ENCODE assay signal across 16 cellular contexts in the genomic region with DNA sequence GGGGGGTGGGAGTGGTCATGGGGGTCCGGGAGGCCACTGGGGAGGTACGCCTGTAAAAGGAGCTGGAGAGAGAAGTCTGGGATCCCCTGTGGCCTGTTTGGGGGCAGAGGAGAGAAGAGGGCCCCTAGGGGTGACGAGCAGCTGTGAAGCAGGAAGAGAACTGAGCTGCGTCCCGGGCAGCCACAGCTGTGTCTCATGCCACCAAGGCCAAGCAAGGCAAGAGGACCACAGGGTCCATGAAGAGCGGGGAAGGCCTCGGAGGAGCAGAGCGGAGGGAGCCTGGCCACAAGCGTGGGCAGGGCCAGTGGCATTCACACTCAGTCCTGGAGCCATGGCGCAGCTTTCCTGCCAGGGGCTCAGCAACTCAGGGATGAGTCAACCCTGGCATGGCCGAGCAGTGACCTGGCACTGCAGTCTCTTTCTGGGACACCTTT. TPM values are rescaled to one million over a fixed set of nuclear protein-coding genes. Genes with fewer than 3 reads are reported as not detected.
A peak's percentile ranks its signal among the peaks of the same experiment; 100 is the strongest.
DNase-seq lines count a peak whose midpoint lies in the region; ATAC-seq and TF ChIP-seq lines count a peak whose summit lies in the region.
"Had no signal": no experiment of that assay in that cellular context is flagged by ENCODE, and none has a peak within 500 bp of the region (broad histone marks: within the 10 kb centered on the region; RNA-seq: fewer than 3 reads in every experiment).

No MANE protein-coding gene starts in this region.

- peak; percentile 32 for ATAC-seq in esophagus mucosa
- no peak for ATAC-seq in stimulated activated memory B cell treated with anti-CD40 and anti-IgM and Interleukin-4, amounts not matched to agents 10 μg/mL and 1 μg/mL and 100 μg/mL, for 72 hours
- no peak for ATAC-seq in GM23338
- ATAC-seq: foreskin keratinocyte; stimulated activated effector memory CD8-positive, alpha-beta T cell treated with anti-CD3 and anti-CD28 coated beads, Interleukin-12 subunit alpha, Interleukin-12 subunit beta, amount 100 ng/mL, for 72 hours had no signal

- peaks cover 10% of the 10 kb centered on the region for H3K4me1 Mint-ChIP-seq in stimulated activated memory B cell treated with anti-CD40 and anti-IgM and Interleukin-4, amounts not matched to agents 10 μg/mL and 1 μg/mL and 100 μg/mL, for 72 hours
- H3K4me1 Mint-ChIP-seq in GM23338 (no peaks in the 10 kb centered on the region; the same call in 2 of the 3 replicates), progenitor cell of endocrine pancreas (ENCODE audit: low read depth) (no peaks in the 10 kb centered on the region)
- H3K4me1 Mint-ChIP-seq in activated CD4-positive, alpha-beta T cell treated with anti-CD3 and anti-CD28 coated beads, Interleukin-2, amount 10 ng/mL, durations not matched to agents 7 days and 5 days, result peaks cover 2% of the 10 kb centered on the region
- H3K4me1 Mint-ChIP-seq: memory B cell; stimulated activated effector memory CD8-positive, alpha-beta T cell treated with anti-CD3 and anti-CD28 coated beads, Interleukin-12 subunit alpha, Interleukin-12 subunit beta, amount 100 ng/mL, for 72 hours had no signal

- H3K4me3 ChIP-seq in NB4 (ENCODE audit: low read depth, low read length) (no peak overlapping the region), GM23338 (no peak overlapping the region)
- H3K4me3 ChIP-seq: SK-N-MC had no signal

- POLR2A ChIA-PET in activated CD4-positive, alpha-beta T cell treated with anti-CD3 and anti-CD28 coated beads, Interleukin-2, amount 10 ng/mL, durations not matched to agents 7 days and 5 days (lab: Charles Lee), result no interaction called here

- H3K79me2 ChIP-seq in GM23338 (replicated peaks; ENCODE audit: insufficient read depth), result no peaks in the 10 kb centered on the region

- H3K9me3 Mint-ChIP-seq in stimulated activated memory B cell treated with anti-CD40 and anti-IgM and Interleukin-4, amounts not matched to agents 10 μg/mL and 1 μg/mL and 100 μg/mL, for 72 hours, result no peaks in the 10 kb centered on the region
- H3K9me3 Mint-ChIP-seq in GM23338, result no peaks in the 10 kb centered on the region
- H3K9me3 Mint-ChIP-seq in progenitor cell of endocrine pancreas (ENCODE audit: low read depth), result no peaks in the 10 kb centered on the region
- no peaks in the 10 kb centered on the region for H3K9me3 Mint-ChIP-seq in activated CD4-positive, alpha-beta T cell treated with anti-CD3 and anti-CD28 coated beads, Interleukin-2, amount 10 ng/mL, durations not matched to agents 7 days and 5 days
- H3K9me3 Mint-ChIP-seq: stimulated activated effector memory CD8-positive, alpha-beta T cell treated with anti-CD3 and anti-CD28 coated beads, Interleukin-12 subunit alpha, Interleukin-12 subunit beta, amount 100 ng/mL, for 72 hours had no signal

- CTCF ChIA-PET in activated CD4-positive, alpha-beta T cell treated with anti-CD3 and anti-CD28 coated beads, Interleukin-2, amount 10 ng/mL, durations not matched to agents 7 days and 5 days (lab: Charles Lee), result no interaction called here

- H4K20me1 ChIP-seq in GM23338 (replicated peaks; ENCODE audit: insufficient read depth), result no peaks in the 10 kb centered on the region; the same call in 1 of the 2 replicates

- no peak overlapping the region for H2AFZ ChIP-seq in GM23338

- no peak overlapping the region for H3K27ac ChIP-seq in GM23338 (ENCODE audit: low read depth)
- H3K27ac ChIP-seq: foreskin keratinocyte, neutrophil, SK-N-MC, VCaP had no signal

- peaks cover 61% of the 10 kb centered on the region for H3K27me3 ChIP-seq in GM23338 (ENCODE audit: insufficient read depth)

- H3K4me2 ChIP-seq in GM23338, result no peak overlapping the region

- H3K27ac Mint-ChIP-seq in stimulated activated memory B cell treated with anti-CD40 and anti-IgM and Interleukin-4, amounts not matched to agents 10 μg/mL and 1 μg/mL and 100 μg/mL, for 72 hours, result peak overlapping the region; percentile 65
- H3K27ac Mint-ChIP-seq in GM23338 (no peak overlapping the region), progenitor cell of endocrine pancreas (no peak overlapping the region)
- no peak overlapping the region for H3K27ac Mint-ChIP-seq in activated CD4-positive, alpha-beta T cell treated with anti-CD3 and anti-CD28 coated beads, Interleukin-2, amount 10 ng/mL, durations not matched to agents 7 days and 5 days
- H3K27ac Mint-ChIP-seq: activated naive CD8-positive, alpha-beta T cell; memory B cell; stimulated activated effector memory CD8-positive, alpha-beta T cell treated with anti-CD3 and anti-CD28 coated beads, Interleukin-12 subunit alpha, Interleukin-12 subunit beta, amount 100 ng/mL, for 72 hours had no signal

- H3K9me2 ChIP-seq in GM23338 (ENCODE audit: insufficient read depth), result no peaks in the 10 kb centered on the region

- DNase-seq in activated CD8-positive, alpha-beta memory T cell treated with anti-CD3 and anti-CD28 coated beads for 24 hours, result peak; percentile 65
- DNase-seq in activated CD8-positive, alpha-beta memory T cell treated with anti-CD3 and anti-CD28 coated beads, Interleukin-2, amount 50 U/mL, for 4 hours, result no peak
- DNase-seq in NB4 (ENCODE audit: low read depth) (peak; percentile 51), GM23338 (ENCODE audit: low spot score) (no peak), progenitor cell of endocrine pancreas (ENCODE audit: low spot score, unreplicated experiment) (no peak)
- DNase-seq in activated CD4-positive, alpha-beta T cell treated with anti-CD3 and anti-CD28 coated beads, Interleukin-2, amount 10 ng/mL, durations not matched to agents 7 days and 5 days, result no peak
- DNase-seq: foreskin keratinocyte, Kasumi-1 had no signal

- H3F3A ChIP-seq in GM23338 (replicated peaks; ENCODE audit: low read depth), result no peaks in the 10 kb centered on the region

- H3K4me1 ChIP-seq in GM23338 (ENCODE audit: insufficient read depth), result no peaks in the 10 kb centered on the region
- H3K4me1 ChIP-seq: foreskin keratinocyte had no signal

- TF ChIP-seq CTCF in NB4 (IDR thresholded peaks at IDR 0.05; ENCODE audit: low read depth, low read length), result no peak
- no peak for TF ChIP-seq CTCF in GM23338 (conservative IDR thresholded peaks at IDR 0.05; ENCODE audit: low read depth in 2 of 2)
- no peak for TF ChIP-seq CTCF in progenitor cell of endocrine pancreas (IDR thresholded peaks at IDR 0.05; ENCODE audit: unreplicated experiment)

- H3K27me3 Mint-ChIP-seq in stimulated activated memory B cell treated with anti-CD40 and anti-IgM and Interleukin-4, amounts not matched to agents 10 μg/mL and 1 μg/mL and 100 μg/mL, for 72 hours, result peaks cover 50% of the 10 kb centered on the region
- H3K27me3 Mint-ChIP-seq in GM23338 (ENCODE audit: insufficient read depth, low read depth, poor library complexity) (peaks cover 11% of the 10 kb centered on the region), progenitor cell of endocrine pancreas (peaks cover 3% of the 10 kb centered on the region)
- H3K27me3 Mint-ChIP-seq in activated CD4-positive, alpha-beta T cell treated with anti-CD3 and anti-CD28 coated beads, Interleukin-2, amount 10 ng/mL, durations not matched to agents 7 days and 5 days, result peaks cover 5% of the 10 kb centered on the region

- H3K36me3 ChIP-seq in GM23338 (ENCODE audit: insufficient read depth), result no peaks in the 10 kb centered on the region
- H3K36me3 ChIP-seq: neutrophil had no signal

- H3K4me3 Mint-ChIP-seq in stimulated activated memory B cell treated with anti-CD40 and anti-IgM and Interleukin-4, amounts not matched to agents 10 μg/mL and 1 μg/mL and 100 μg/mL, for 72 hours, result no peak overlapping the region
- H3K4me3 Mint-ChIP-seq in GM23338 (no peak overlapping the region), progenitor cell of endocrine pancreas (ENCODE audit: low read depth) (no peak overlapping the region)
- no peak overlapping the region for H3K4me3 Mint-ChIP-seq in activated CD4-positive, alpha-beta T cell treated with anti-CD3 and anti-CD28 coated beads, Interleukin-2, amount 10 ng/mL, durations not matched to agents 7 days and 5 days
- H3K4me3 Mint-ChIP-seq: activated naive CD8-positive, alpha-beta T cell; memory B cell; stimulated activated effector memory CD8-positive, alpha-beta T cell treated with anti-CD3 and anti-CD28 coated beads, Interleukin-12 subunit alpha, Interleukin-12 subunit beta, amount 100 ng/mL, for 72 hours had no signal

- peaks cover 7% of the 10 kb centered on the region for H3K36me3 Mint-ChIP-seq in stimulated activated memory B cell treated with anti-CD40 and anti-IgM and Interleukin-4, amounts not matched to agents 10 μg/mL and 1 μg/mL and 100 μg/mL, for 72 hours
- no peaks in the 10 kb centered on the region for H3K36me3 Mint-ChIP-seq in GM23338 (ENCODE audit: low read depth)
- peaks cover 2% of the 10 kb centered on the region for H3K36me3 Mint-ChIP-seq in progenitor cell of endocrine pancreas (ENCODE audit: insufficient read depth)
- H3K36me3 Mint-ChIP-seq in activated CD4-positive, alpha-beta T cell treated with anti-CD3 and anti-CD28 coated beads, Interleukin-2, amount 10 ng/mL, durations not matched to agents 7 days and 5 days (ENCODE audit: low read depth), result peaks cover 1% of the 10 kb centered on the region
- H3K36me3 Mint-ChIP-seq: activated naive CD8-positive, alpha-beta T cell; memory B cell; stimulated activated effector memory CD8-positive, alpha-beta T cell treated with anti-CD3 and anti-CD28 coated beads, Interleukin-12 subunit alpha, Interleukin-12 subunit beta, amount 100 ng/mL, for 72 hours had no signal

- no peak for TF ChIP-seq POLR2A in NB4 (IDR thresholded peaks at IDR 0.05; ENCODE audit: extremely low read depth, insufficient read length)

TF ChIP-seq in GM23338, 12 proteins besides CTCF, POLR2A, EP300 and RAD21:
- TF ChIP-seq, protein P1, sequence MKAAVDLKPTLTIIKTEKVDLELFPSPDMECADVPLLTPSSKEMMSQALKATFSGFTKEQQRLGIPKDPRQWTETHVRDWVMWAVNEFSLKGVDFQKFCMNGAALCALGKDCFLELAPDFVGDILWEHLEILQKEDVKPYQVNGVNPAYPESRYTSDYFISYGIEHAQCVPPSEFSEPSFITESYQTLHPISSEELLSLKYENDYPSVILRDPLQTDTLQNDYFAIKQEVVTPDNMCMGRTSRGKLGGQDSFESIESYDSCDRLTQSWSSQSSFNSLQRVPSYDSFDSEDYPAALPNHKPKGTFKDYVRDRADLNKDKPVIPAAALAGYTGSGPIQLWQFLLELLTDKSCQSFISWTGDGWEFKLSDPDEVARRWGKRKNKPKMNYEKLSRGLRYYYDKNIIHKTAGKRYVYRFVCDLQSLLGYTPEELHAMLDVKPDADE (IDR thresholded peaks at IDR 0.05), result no peak

RNA-seq across cellular contexts. Expression of a gene that starts 13.6 kb away (rescaled TPM):
- total RNA-seq in esophagus mucosa (0.04 TPM), progenitor cell of endocrine pancreas (20.7 and 21.8 TPM in 2 replicates)
- total RNA-seq in GM23338 (2014; rRNA removed; shearing (Covaris generic)), result 7.7 and 9.7 TPM in 2 replicates
- 1.6 and 1.7 TPM in 2 replicates for polyA plus RNA-seq in GM23338 (2016; fragmentation: Nextera tagmentation; extraction: Ambion mirVana)
- under 1 TPM in 1 of 2 experiments, not detected in 1; 0.07 TPM for total RNA-seq in activated CD4-positive, alpha-beta T cell treated with anti-CD3 and anti-CD28 coated beads, Interleukin-2, amount 10 ng/mL, durations not matched to agents 7 days and 5 days
- total RNA-seq: foreskin keratinocyte had no signal

RNA-seq across cellular contexts. Expression of a gene that starts 36.8 kb away (rescaled TPM):
- total RNA-seq in esophagus mucosa, result 25.8 TPM
- 60.8 and 62.8 TPM in 2 replicates for total RNA-seq in GM23338 (2014; rRNA removed; shearing (Covaris generic))
- 62.2 and 63.3 TPM in 2 replicates for polyA plus RNA-seq in GM23338 (2016; fragmentation: Nextera tagmentation; extraction: Ambion mirVana)
- total RNA-seq in progenitor cell of endocrine pancreas, result 52.5 and 54.2 TPM in 2 replicates
- total RNA-seq in activated CD4-positive, alpha-beta T cell treated with anti-CD3 and anti-CD28 coated beads, Interleukin-2, amount 10 ng/mL, durations not matched to agents 7 days and 5 days, result 10 to 100 TPM; 34.7 to 36.2 TPM

Comparison
In these comparisons a context has a peak if more than half of its experiments do, and no peak if none do; other contexts are left out.
1. DNase-seq: peak in activated CD8-positive, alpha-beta memory T cell treated with anti-CD3 and anti-CD28 coated beads for 24 hours (single experiment) and NB4 (single experiment); none in activated CD8-positive, alpha-beta memory T cell treated with anti-CD3 and anti-CD28 coated beads, Interleukin-2, amount 50 U/mL, for 4 hours (single experiment), GM23338 (single experiment), progenitor cell of endocrine pancreas (single experiment) and activated CD4-positive, alpha-beta T cell treated with anti-CD3 and anti-CD28 coated beads, Interleukin-2, amount 10 ng/mL, durations not matched to agents 7 days and 5 days (single experiment).